Comparison of ENCODE assay signal across 22 cellular contexts in the genomic region with DNA sequence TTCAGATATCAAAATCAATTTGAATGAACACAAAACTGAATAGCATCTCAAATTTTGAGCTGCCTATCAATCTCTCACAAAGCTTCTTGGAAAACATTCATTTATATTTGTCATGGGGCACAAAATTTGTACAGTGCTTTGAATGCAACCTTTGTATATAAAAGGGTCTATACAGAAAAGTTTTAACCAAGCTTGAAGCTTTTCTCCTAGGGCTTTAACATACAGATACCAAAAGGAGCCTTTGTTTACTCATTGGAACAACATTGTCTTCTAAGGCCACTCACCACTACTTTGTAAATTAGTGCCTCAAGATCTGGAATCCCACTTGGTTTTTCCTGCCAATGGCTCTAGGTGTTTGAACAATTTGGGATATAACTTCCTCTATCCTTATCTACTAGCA.
"Had no signal": no experiment of that assay in that cellular context is flagged by ENCODE, and none has a peak within 500 bp of the region (broad histone marks: within the 10 kb centered on the region; RNA-seq: fewer than 3 reads in every experiment).

No MANE protein-coding gene starts in this region.

- H3K9me3 ChIP-seq: gastrocnemius medialis, left lung, lower lobe of right lung, suprapubic skin, thyroid gland, uterus had no signal

- H3K4me3 ChIP-seq: coronary artery, gastrocnemius medialis, left lung, lower lobe of right lung, suprapubic skin, thyroid gland, uterus had no signal

- H3K27ac Mint-ChIP-seq: endodermal cell; immature natural killer cell; memory B cell; naive B cell; nephron; stimulated activated effector memory CD8-positive, alpha-beta T cell treated with anti-CD3 and anti-CD28 coated beads, Interleukin-12 subunit alpha, Interleukin-12 subunit beta, amount 100 ng/mL, for 72 hours; type B pancreatic cell had no signal

- H3K36me3 ChIP-seq: gastrocnemius medialis, left lung, lower lobe of right lung, suprapubic skin, thyroid gland, uterus had no signal

- H3K4me1 Mint-ChIP-seq: nephron had no signal

- DNase-seq: effector CD4-positive, alpha-beta T cell; endodermal cell; gastrocnemius medialis; glutamatergic neuron; immature natural killer cell; left lung; lower lobe of right lung; naive B cell; posterior cingulate gyrus; right cardiac atrium; stimulated activated CD4-positive, alpha-beta T cell treated with anti-CD3 and anti-CD28 coated beads, Interleukin-4, amount 100 ng/mL, for 1 hour; stimulated activated CD8-positive, alpha-beta memory T cell treated with anti-CD3 and anti-CD28 coated beads, Interleukin-4, amount 100 ng/mL, for 48 hours; stimulated activated naive CD8-positive, alpha-beta T cell treated with anti-CD3 and anti-CD28 coated beads, Interleukin-15, Interleukin-2, amounts not matched to agents 100 U/mL and 50 U/mL, for 24 hours; thyroid gland; uterus had no signal

- H3K4me1 ChIP-seq: uterus had no signal

- H3K4me3 Mint-ChIP-seq: endodermal cell; immature natural killer cell; memory B cell; naive B cell; nephron; stimulated activated effector memory CD8-positive, alpha-beta T cell treated with anti-CD3 and anti-CD28 coated beads, Interleukin-12 subunit alpha, Interleukin-12 subunit beta, amount 100 ng/mL, for 72 hours; type B pancreatic cell had no signal

- H3K9me3 Mint-ChIP-seq: endodermal cell; immature natural killer cell; memory B cell; nephron; stimulated activated effector memory CD8-positive, alpha-beta T cell treated with anti-CD3 and anti-CD28 coated beads, Interleukin-12 subunit alpha, Interleukin-12 subunit beta, amount 100 ng/mL, for 72 hours; type B pancreatic cell had no signal

- H3K36me3 Mint-ChIP-seq: immature natural killer cell; naive B cell; stimulated activated effector memory CD8-positive, alpha-beta T cell treated with anti-CD3 and anti-CD28 coated beads, Interleukin-12 subunit alpha, Interleukin-12 subunit beta, amount 100 ng/mL, for 72 hours; type B pancreatic cell had no signal

- H3K27me3 Mint-ChIP-seq: memory B cell, naive B cell, type B pancreatic cell had no signal

- H3K27me3 ChIP-seq: gastrocnemius medialis, left lung, suprapubic skin, thyroid gland, uterus had no signal

- ATAC-seq: esophagus mucosa; stimulated activated naive CD8-positive, alpha-beta T cell treated with anti-CD3 and anti-CD28 coated beads, Interleukin-15, Interleukin-2, amounts not matched to agents 100 U/mL and 50 U/mL, for 24 hours had no signal

- H3K27ac ChIP-seq: coronary artery, gastrocnemius medialis, left lung, lower lobe of right lung, suprapubic skin, thyroid gland, uterus had no signal
